Comparison of ENCODE assay signal across 7 cellular contexts in genomic region chr1:220113136-220113695, GRCh38. TPM values are rescaled to one million over a fixed set of nuclear protein-coding genes. Genes with fewer than 3 reads are reported as not detected.
DNase-seq lines count a peak whose midpoint lies in the region; ATAC-seq and TF ChIP-seq lines count a peak whose summit lies in the region.

No MANE protein-coding gene starts in this region.

- H3K4me3 Mint-ChIP-seq in Calu3 (ENCODE audit: low read depth, unreplicated experiment): no peak overlapping the region

- intact Hi-C loops in Calu3 (cut with micrococcal nuclease; ENCODE audit: unreplicated experiment): no loop called here

- H3K27ac Mint-ChIP-seq in Calu3 (ENCODE audit: unreplicated experiment): no peak overlapping the region

- peak; percentile 26 for TF ChIP-seq CTCF in Calu3 (IDR thresholded peaks at IDR 0.05; ENCODE audit: unreplicated experiment)

- peaks cover 54% of the 10 kb centered on the region for H3K36me3 Mint-ChIP-seq in Calu3 (ENCODE audit: insufficient read depth, unreplicated experiment)

- BruUV-seq in Calu3 (replicated peaks; lab: Mats Ljungman, UMichigan): no TSS peak

- CTCF ChIA-PET in Calu3 (lab: Charles Lee): interaction anchor here (0.8 to 1.0 kb wide), 2 partner anchors 8 to 122 kb away, joined by 3 to 4 read pairs; no protein-coding TSS in a partner anchor

- H3K27me3 Mint-ChIP-seq in Calu3 (ENCODE audit: unreplicated experiment): no peaks in the 10 kb centered on the region

- no peak for DNase-seq in Calu3
- peak; percentile 38 for DNase-seq in M059J (ENCODE audit: low read depth)
- DNase-seq in astrocyte of the hippocampus (ENCODE audit: low read depth, low spot score): peak; percentile 16
- DNase-seq in lung microvascular endothelial cell (ENCODE audit: low read depth in 2 of 2): peak; percentile 58 to 65
- DNase-seq in HuH-7.5 (ENCODE audit: low spot score): no peak
- no peak for DNase-seq in HCEC 1CT

- peak; percentile 60 for ATAC-seq in GM18868 (IDR thresholded peaks at IDR 0.05; ENCODE audit: unreplicated experiment)

- no peaks in the 10 kb centered on the region for H3K4me1 Mint-ChIP-seq in Calu3 (ENCODE audit: low read depth, unreplicated experiment)

- no peaks in the 10 kb centered on the region for H3K9me3 Mint-ChIP-seq in Calu3 (ENCODE audit: low read depth, unreplicated experiment)

RNA-seq across cellular contexts. Expression of gene IARS2, which starts 19.3 kb away (rescaled TPM):
- total RNA-seq in Calu3 (2022): 95.5 and 104 TPM in 2 replicates
- total RNA-seq in M059J (2014; rRNA removed; shearing (Covaris generic)): 56.0 and 88.5 TPM in 2 replicates
- total RNA-seq in lung microvascular endothelial cell: 78.5 and 89.9 TPM in 2 replicates

RNA-seq across cellular contexts. Expression of gene BPNT1, which starts 23.6 kb away (rescaled TPM):
- total RNA-seq in Calu3 (2022): 46.9 and 49.9 TPM in 2 replicates
- total RNA-seq in M059J (2014; rRNA removed; shearing (Covaris generic)): 27.5 and 29.5 TPM in 2 replicates
- 20.0 and 28.6 TPM in 2 replicates for total RNA-seq in lung microvascular endothelial cell

Comparison
In these comparisons a context has a peak if more than half of its experiments do, and no peak if none do; other contexts are left out.
1. DNase-seq: peak in M059J (single experiment), astrocyte of the hippocampus (single experiment) and lung microvascular endothelial cell (2 of 2); none in Calu3 (single experiment), HuH-7.5 (single experiment) and HCEC 1CT (single experiment).